ENCODE assay signal across 10 cellular contexts in genomic region chr3:113698213-113698742, GRCh38. TPM values are rescaled to one million over a fixed set of nuclear protein-coding genes. Genes with fewer than 3 reads are reported as not detected.
A peak's percentile ranks its signal among the peaks of the same experiment; 100 is the strongest.
DNase-seq lines count a peak whose midpoint lies in the region; ATAC-seq, FAIRE-seq and TF ChIP-seq lines count a peak whose summit lies in the region.
"Had no signal": no experiment of that assay in that cellular context is flagged by ENCODE, and none has a peak within 500 bp of the region (broad histone marks: within the 10 kb centered on the region; RNA-seq: fewer than 3 reads in every experiment).

No MANE protein-coding gene starts in this region.

- peak overlapping the region in 1 of 7 donors; percentile 60 for H3K27ac Mint-ChIP-seq in CD4-positive, alpha-beta memory T cell
- H3K27ac Mint-ChIP-seq in endothelial cell (ENCODE audit: unreplicated experiment): no peak overlapping the region

- POLR2A ChIA-PET in CD4-positive, alpha-beta memory T cell (lab: Charles Lee; ENCODE audit: partially characterized antibody): interaction anchor here (0.6 to 7.8 kb wide), 4 partner anchors 37 to 359 kb away, joined by 3 to 87 read pairs (median 3); partner anchors contain the start of genes ATP6V1A and NAA50

- H3K4me1 ChIP-seq in CD4-positive, alpha-beta memory T cell (ENCODE audit: insufficient read depth, low read length): peaks cover 44% of the 10 kb centered on the region
- peaks cover 0 to 34% (median 27%) of the 10 kb centered on the region in 4 donors for H3K4me1 ChIP-seq in sigmoid colon

- H3K27me3 ChIP-seq in CD4-positive, alpha-beta memory T cell (ENCODE audit: insufficient read depth, low read length): no peaks in the 10 kb centered on the region
- H3K27me3 ChIP-seq in MG63: no peaks in the 10 kb centered on the region
- H3K27me3 ChIP-seq in sigmoid colon: no peaks in the 10 kb centered on the region

- H3K36me3 ChIP-seq in CD4-positive, alpha-beta memory T cell (ENCODE audit: insufficient read depth, low read length): no peaks in the 10 kb centered on the region
- no peaks in the 10 kb centered on the region for H3K36me3 ChIP-seq in MG63
- H3K36me3 ChIP-seq in sigmoid colon: no peaks in the 10 kb centered on the region

- TF ChIP-seq CTCF in endothelial cell (IDR thresholded peaks at IDR 0.05; ENCODE audit: unreplicated experiment): no peak
- no peak for TF ChIP-seq CTCF in sigmoid colon (IDR thresholded peaks at IDR 0.05)

- DNase-seq in CD4-positive, alpha-beta memory T cell: no peak
- no peak for DNase-seq in MG63
- DNase-seq in endothelial cell (ENCODE audit: low spot score): no peak
- DNase-seq in sigmoid colon: no peak
- no peak for DNase-seq in SKM-1 (lab: John Stamatoyannopoulos, UW; ENCODE audit: unreplicated experiment)
- DNase-seq in urothelium cell line (ENCODE audit: low spot score): no peak
- no peak for DNase-seq in anterior cingulate cortex (lab: John Stamatoyannopoulos, UW)
- DNase-seq: NCI-H1436 had no signal

- FAIRE-seq in urothelium cell line (lab: Jason Lieb, UNC): no peak
- FAIRE-seq: H1 had no signal

- WGBS in sigmoid colon, 2 donors: 48 to 77% methylated on average over 6 of the region's 6 CpGs

- peak overlapping the region in 2 of 8 donors; percentile 62 to 76 for H3K4me3 Mint-ChIP-seq in CD4-positive, alpha-beta memory T cell
- H3K4me3 Mint-ChIP-seq in endothelial cell (ENCODE audit: unreplicated experiment): peak overlapping the region; percentile 76

- no peaks in the 10 kb centered on the region for H3K27me3 Mint-ChIP-seq in CD4-positive, alpha-beta memory T cell
- H3K27me3 Mint-ChIP-seq in endothelial cell (ENCODE audit: unreplicated experiment): peaks cover 9% of the 10 kb centered on the region

- no peak for TF ChIP-seq EP300 in sigmoid colon (IDR thresholded peaks at IDR 0.05)

- intact Hi-C loops in CD4-positive, alpha-beta memory T cell (cut with micrococcal nuclease): no loop called here
- intact Hi-C loops in sigmoid colon (cut with DNase I): loop anchor here (5.0 kb wide), 2 partner anchors 66 to 181 kb away; partner anchors contain the start of gene SPICE1

- no peaks in the 10 kb centered on the region for H3K9me3 ChIP-seq in CD4-positive, alpha-beta memory T cell (ENCODE audit: control insufficient read depth in 1 of 2, low read length in 2 of 2)
- H3K9me3 ChIP-seq in MG63 (no peaks in the 10 kb centered on the region), sigmoid colon (no peaks in the 10 kb centered on the region)

- H3K27ac ChIP-seq in CD4-positive, alpha-beta memory T cell (ENCODE audit: low read depth, low read length): peak overlapping the region; percentile 86
- peak overlapping the region; percentile 91 to 100 (median 100) for H3K27ac ChIP-seq in sigmoid colon

- no peak for TF ChIP-seq POLR2A in sigmoid colon (IDR thresholded peaks at IDR 0.05)

- H3K4me3 ChIP-seq in CD4-positive, alpha-beta memory T cell (ENCODE audit: low read length in 2 of 2): no peak overlapping the region
- H3K4me3 ChIP-seq in MG63 (peak overlapping the region; percentile 68), sigmoid colon (peak overlapping the region in 1 of 4 donors; percentile 98)

- CTCF ChIA-PET in CD4-positive, alpha-beta memory T cell (lab: Charles Lee; ENCODE audit: partially characterized antibody): interaction anchor here (2.8 kb wide), 1 partner anchor 47 kb away, joined by 18 read pairs; the partner anchor contains the start of genes ATP6V1A and NAA50

- H3K36me3 Mint-ChIP-seq in CD4-positive, alpha-beta memory T cell: peaks cover 4 to 5% of the 10 kb centered on the region in 2 donors
- H3K36me3 Mint-ChIP-seq in endothelial cell (ENCODE audit: low read depth, unreplicated experiment): peaks cover 10% of the 10 kb centered on the region

- H3K9me3 Mint-ChIP-seq in CD4-positive, alpha-beta memory T cell: peaks cover 0 to 2% (median 0%) of the 10 kb centered on the region in 8 donors
- no peaks in the 10 kb centered on the region for H3K9me3 Mint-ChIP-seq in endothelial cell (ENCODE audit: unreplicated experiment)

- H3K4me1 Mint-ChIP-seq in CD4-positive, alpha-beta memory T cell: peaks cover 17 to 30% (median 22%) of the 10 kb centered on the region in 4 donors
- H3K4me1 Mint-ChIP-seq in endothelial cell (ENCODE audit: unreplicated experiment): peaks cover 23% of the 10 kb centered on the region

- no peak for ATAC-seq in GM19397 (IDR thresholded peaks at IDR 0.05; ENCODE audit: unreplicated experiment)

RNA-seq across cellular contexts. Expression of gene USF3, which starts 1.8 kb away (rescaled TPM):
- 10 to 100 TPM; 23.3 to 23.7 TPM for total RNA-seq in CD4-positive, alpha-beta memory T cell
- 1 to 10 TPM; 1.4 to 5.8 TPM for polyA plus RNA-seq in CD4-positive, alpha-beta memory T cell
- total RNA-seq in MG63 (2014; rRNA removed; shearing (Covaris generic); ENCODE audit: low replicate concordance): 3.3 and 4.6 TPM in 2 replicates
- total RNA-seq in endothelial cell (ENCODE audit: unreplicated experiment): 15.4 TPM
- 10 to 100 TPM; 10.7 to 21.9 (median 18.2) TPM for total RNA-seq in sigmoid colon
- 1 to 10 TPM; 3.5 to 8.4 (median 4.8) TPM for polyA plus RNA-seq in sigmoid colon

RNA-seq across cellular contexts. Expression of gene NAA50, which starts 47.8 kb away (rescaled TPM):
- total RNA-seq in CD4-positive, alpha-beta memory T cell: 10 to 100 TPM; 65.1 to 69.9 TPM
- polyA plus RNA-seq in CD4-positive, alpha-beta memory T cell: 10 to 100 TPM; 77.5 to 77.7 TPM
- 57.1 and 101 TPM in 2 replicates for total RNA-seq in MG63 (2014; rRNA removed; shearing (Covaris generic); ENCODE audit: low replicate concordance)
- total RNA-seq in endothelial cell (ENCODE audit: unreplicated experiment) (76.7 TPM), sigmoid colon (10 to 100 TPM; 51.0 to 89.9 (median 75.8) TPM)
- 10 to 100 TPM; 29.4 to 66.6 (median 40.5) TPM for polyA plus RNA-seq in sigmoid colon

RNA-seq across cellular contexts. Expression of gene ATP6V1A, which starts 48.6 kb away (rescaled TPM):
- 10 to 100 TPM; 24.1 to 26.1 TPM for total RNA-seq in CD4-positive, alpha-beta memory T cell
- 10 to 100 TPM; 22.7 to 26.6 TPM for polyA plus RNA-seq in CD4-positive, alpha-beta memory T cell
- 54.5 and 79.5 TPM in 2 replicates for total RNA-seq in MG63 (2014; rRNA removed; shearing (Covaris generic); ENCODE audit: low replicate concordance)
- total RNA-seq in endothelial cell (ENCODE audit: unreplicated experiment) (71.3 TPM), sigmoid colon (10 to 100 TPM; 19.4 to 34.6 (median 26.1) TPM)
- 10 to 100 TPM; 15.0 to 22.2 (median 19.4) TPM for polyA plus RNA-seq in sigmoid colon
